Comparison of ENCODE assay signal across 20 cellular contexts in genomic region chr16:75298252-75298651, GRCh38. TPM values are rescaled to one million over a fixed set of nuclear protein-coding genes. Genes with fewer than 3 reads are reported as not detected.
"Had no signal": no experiment of that assay in that cellular context is flagged by ENCODE, and none has a peak within 500 bp of the region (broad histone marks: within the 10 kb centered on the region; RNA-seq: fewer than 3 reads in every experiment).

No MANE protein-coding gene starts in this region.

- H3K4me1 ChIP-seq: colonic mucosa, left lung, tibial artery had no signal

- FAIRE-seq: endometrium, keratinocyte, urothelium cell line had no signal

- H3K27me3 ChIP-seq: body of pancreas, colonic mucosa, left lung, spleen, tibial artery had no signal

- ATAC-seq: activated CD4-positive, alpha-beta T cell treated with anti-CD3 and anti-CD28 coated beads for 36 hours; body of pancreas; left lung; mucosa of descending colon; naive thymus-derived CD4-positive, alpha-beta T cell; T-helper 17 cell had no signal

- H3K9me3 ChIP-seq: body of pancreas, colonic mucosa, left lung, mucosa of descending colon, spleen, tibial artery had no signal

- H3K36me3 ChIP-seq: colonic mucosa had no signal

- H3K27ac ChIP-seq: body of pancreas, colonic mucosa, left lung, tibial artery had no signal

- H3K4me3 ChIP-seq: body of pancreas, colonic mucosa, left lung, mucosa of descending colon, spleen, tibial artery had no signal

- DNase-seq: activated CD4-positive, alpha-beta T cell treated with anti-CD3 and anti-CD28 coated beads for 36 hours; activated CD4-positive, alpha-beta T cell treated with anti-CD3 and anti-CD28 coated beads, Interleukin-2, amount 50 U/mL, for 48 hours; activated naive CD8-positive, alpha-beta T cell treated with anti-CD3 and anti-CD28 coated beads, Interleukin-2, amount 10 ng/mL, durations not matched to agents 7 days and 5 days; body of pancreas; central memory CD4-positive, alpha-beta T cell; colonic mucosa; erythroblast; foreskin melanocyte; left lung; mammary epithelial cell; mucosa of descending colon; naive thymus-derived CD4-positive, alpha-beta T cell; spleen; stimulated activated CD4-positive, alpha-beta T cell treated with anti-CD3 and anti-CD28 coated beads, Interleukin-4, amount 100 ng/mL, for 4 hours; stimulated activated naive CD4-positive, alpha-beta T cell; T-helper 17 cell; tibial artery had no signal

RNA-seq across cellular contexts. Expression of gene BCAR1, which starts 46.8 kb away (rescaled TPM):
- total RNA-seq: activated naive CD8-positive, alpha-beta T cell treated with anti-CD3 and anti-CD28 coated beads, Interleukin-2, amount 10 ng/mL, durations not matched to agents 7 days and 5 days; naive thymus-derived CD4-positive, alpha-beta T cell had no signal
- polyA plus RNA-seq: naive thymus-derived CD4-positive, alpha-beta T cell had no signal
